ENCODE assay signal across 1 cellular context in genomic region chrX:13750204-13750603, GRCh38.
TF ChIP-seq lines count a peak whose summit lies in the region.

No MANE protein-coding gene starts in this region.

TF ChIP-seq in GM12878, 131 proteins besides CTCF, POLR2A, EP300 and RAD21:
- TF ChIP-seq ZBED1 (IDR thresholded peaks at IDR 0.05; ENCODE audit: borderline replicate concordance) (no peak), POLR2AphosphoS5 (IDR thresholded peaks at IDR 0.05; ENCODE audit: low read length) (no peak), RAD51 (IDR thresholded peaks at IDR 0.05) (no peak), SMC3 (IDR thresholded peaks at IDR 0.05; ENCODE audit: borderline replicate concordance, low read length) (peak; percentile 77; the same call in 1 of the 2 replicates), NBN (IDR thresholded peaks at IDR 0.05) (0 out of 2 replicates have a peak, but pooled peaks have one; percentile 16), FOXM1 (IDR thresholded peaks at IDR 0.05; ENCODE audit: low read depth, low read length) (0 out of 2 replicates have a peak, but pooled peaks have one; percentile 21), SPI1 (IDR thresholded peaks at IDR 0.05; ENCODE audit: borderline replicate concordance, insufficient read depth, low read depth, low read length) (no peak), YY1 (IDR thresholded peaks at IDR 0.05; ENCODE audit: low read depth, low read length) (0 out of 2 replicates have a peak, but pooled peaks have one; percentile 42)
